Comparison of ENCODE assay signal across 13 cellular contexts in the genomic region with DNA sequence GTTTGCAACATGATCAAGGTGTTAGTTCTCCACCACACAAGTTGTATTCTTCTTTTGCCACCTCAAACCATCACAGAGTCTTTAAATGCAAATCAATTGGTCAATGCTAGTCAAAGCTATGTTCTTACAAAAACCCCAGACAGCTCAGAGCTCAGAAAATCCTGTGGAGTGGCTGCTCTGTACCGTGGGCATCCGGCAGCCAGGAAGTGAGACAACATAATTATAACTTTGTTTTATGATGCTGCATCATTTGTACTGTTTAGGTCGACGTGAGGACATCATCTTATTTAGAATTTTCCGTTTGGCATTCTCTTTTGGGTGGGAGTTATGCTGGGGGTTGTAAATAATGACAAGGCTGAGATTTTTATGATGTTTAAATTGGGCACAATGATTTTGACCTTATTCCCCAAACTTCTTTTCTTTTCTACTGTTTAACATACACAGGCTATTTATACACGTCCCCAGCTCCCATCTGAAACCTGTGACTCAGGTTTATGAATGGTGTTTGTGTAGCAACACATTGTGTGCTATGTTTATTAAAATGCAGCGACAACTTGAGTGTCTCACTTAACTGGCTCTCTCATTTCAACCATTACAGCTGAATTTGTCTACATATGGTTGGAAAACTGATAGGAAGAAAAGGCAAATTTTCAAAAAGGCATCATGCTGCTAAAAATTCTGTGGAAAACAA.
DNase-seq lines count a peak whose midpoint lies in the region; ATAC-seq and TF ChIP-seq lines count a peak whose summit lies in the region.
"Had no signal": no experiment of that assay in that cellular context is flagged by ENCODE, and none has a peak within 500 bp of the region (broad histone marks: within the 10 kb centered on the region; RNA-seq: fewer than 3 reads in every experiment).

No MANE protein-coding gene starts in this region.

- TF ChIP-seq CTCF in GM20000 (IDR thresholded peaks at IDR 0.05; ENCODE audit: extremely low read depth, missing control alignments) = no peak
- no peak for TF ChIP-seq CTCF in esophagus squamous epithelium (IDR thresholded peaks at IDR 0.05)

- no peaks in the 10 kb centered on the region for H3K27me3 ChIP-seq in esophagus squamous epithelium
- H3K27me3 ChIP-seq: hepatocyte, upper lobe of left lung had no signal

- ATAC-seq in GM18511 (IDR thresholded peaks at IDR 0.05; ENCODE audit: unreplicated experiment) = peak; percentile 77
- ATAC-seq in HG02943 (IDR thresholded peaks at IDR 0.05; ENCODE audit: low read depth, unreplicated experiment) = peak; percentile 79
- ATAC-seq in HG03575 (IDR thresholded peaks at IDR 0.05; ENCODE audit: extremely low read depth, insufficient number of reproducible peaks, low FRiP score, unreplicated experiment) = peak; percentile 64
- ATAC-seq: HepG2 had no signal

- TF ChIP-seq POLR2A in esophagus squamous epithelium (IDR thresholded peaks at IDR 0.05) = no peak

- WGBS in esophagus squamous epithelium, 2 donors = 64 to 66% methylated on average over 7 of the region's 7 CpGs

- intact Hi-C loops in esophagus squamous epithelium (cut with DNase I) = no loop called here

- H3K4me1 ChIP-seq in esophagus squamous epithelium = peaks cover 0 to 20% (median 9%) of the 10 kb centered on the region in 3 donors
- H3K4me1 ChIP-seq: upper lobe of left lung had no signal

- H3K4me3 ChIP-seq in esophagus squamous epithelium = no peak overlapping the region
- H3K4me3 ChIP-seq: hepatocyte, upper lobe of left lung had no signal

- H3K27ac ChIP-seq in esophagus squamous epithelium = no peak overlapping the region
- H3K27ac ChIP-seq: hepatocyte, upper lobe of left lung had no signal

- peak; percentile 63 for DNase-seq in GM20000 (ENCODE audit: low spot score)
- DNase-seq in DMS79 treated with DMSO at 0.1 percent for 48 hours (lab: John Stamatoyannopoulos, UW) = no peak
- DNase-seq in GF-D8 (lab: John Stamatoyannopoulos, UW) = no peak
- no peak for DNase-seq in activated CD4-positive, alpha-beta T cell treated with anti-CD3 and anti-CD28 coated beads for 48 hours
- no peak for DNase-seq in esophagus squamous epithelium (lab: John Stamatoyannopoulos, UW)
- DNase-seq: activated CD4-positive, alpha-beta T cell treated with anti-CD3 and anti-CD28 coated beads for 4 hours; activated naive CD8-positive, alpha-beta T cell treated with anti-CD3 and anti-CD28 coated beads, Interleukin-2, amount 10 ng/mL, durations not matched to agents 7 days and 5 days; upper lobe of left lung had no signal

- H3K36me3 ChIP-seq in esophagus squamous epithelium = no peaks in the 10 kb centered on the region
- H3K36me3 ChIP-seq: upper lobe of left lung had no signal

- no peaks in the 10 kb centered on the region for H3K9me3 ChIP-seq in esophagus squamous epithelium
- H3K9me3 ChIP-seq: upper lobe of left lung had no signal
